Comparison of ENCODE assay signal across 19 cellular contexts in the genomic region with DNA sequence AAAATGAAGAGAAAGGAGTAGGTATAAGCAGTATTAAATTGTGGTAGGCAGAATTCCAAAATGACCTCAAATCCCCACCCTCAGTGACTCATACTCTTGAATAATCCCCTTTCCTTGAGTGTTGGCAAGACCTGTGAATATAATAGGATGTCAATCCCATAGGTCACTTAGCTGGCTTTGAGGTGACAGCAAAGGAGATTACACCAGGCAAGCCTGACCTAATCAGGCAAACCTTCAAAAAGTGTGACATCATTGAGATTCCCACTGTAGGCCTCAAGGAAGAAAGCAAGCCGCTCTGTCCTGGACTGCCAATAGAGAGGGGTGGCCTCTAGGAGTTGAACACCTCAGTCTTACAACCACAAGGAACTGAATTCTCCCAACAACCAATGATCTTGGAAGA.
DNase-seq lines count a peak whose midpoint lies in the region; ATAC-seq and TF ChIP-seq lines count a peak whose summit lies in the region.
"Had no signal": no experiment of that assay in that cellular context is flagged by ENCODE, and none has a peak within 500 bp of the region (broad histone marks: within the 10 kb centered on the region; RNA-seq: fewer than 3 reads in every experiment).

No MANE protein-coding gene starts in this region.

- H2AFZ ChIP-seq in neural progenitor cell (replicated peaks): no peak overlapping the region

- no peaks in the 10 kb centered on the region for H3K9me3 ChIP-seq in WERI-Rb-1 (ENCODE audit: severe bottlenecking)
- H3K9me3 ChIP-seq in neural progenitor cell (ENCODE audit: low read depth): no peaks in the 10 kb centered on the region
- H3K9me3 ChIP-seq: BLaER1 treated with 17β-estradiol and CSF1 and Interleukin-3, amounts not matched to agents 10 nM and 100 nM had no signal

- H3K27me3 ChIP-seq in WERI-Rb-1 (ENCODE audit: insufficient read depth, low read depth, severe bottlenecking): no peaks in the 10 kb centered on the region
- no peaks in the 10 kb centered on the region for H3K27me3 ChIP-seq in neural progenitor cell
- H3K27me3 ChIP-seq: BLaER1 treated with 17β-estradiol and CSF1 and Interleukin-3, amounts not matched to agents 10 nM and 100 nM had no signal

- no peak for ATAC-seq in GM21526 (IDR thresholded peaks at IDR 0.05; ENCODE audit: low FRiP score, unreplicated experiment)
- no peak for ATAC-seq in left cardiac atrium
- ATAC-seq: CD8-positive, alpha-beta T cell; HCT116; K562 had no signal

- CTCF ChIA-PET in activated naive CD4-positive, alpha-beta T cell treated with anti-CD3 and anti-CD28 coated beads, Interleukin-2, amount 10 ng/mL, durations not matched to agents 7 days and 5 days (lab: Charles Lee): no interaction called here

- H3K36me3 Mint-ChIP-seq in neural progenitor cell: no peaks in the 10 kb centered on the region
- H3K36me3 Mint-ChIP-seq in activated naive CD4-positive, alpha-beta T cell treated with anti-CD3 and anti-CD28 coated beads, Interleukin-2, amount 10 ng/mL, durations not matched to agents 7 days and 5 days: no peaks in the 10 kb centered on the region
- H3K36me3 Mint-ChIP-seq: CD8-positive, alpha-beta T cell had no signal

- no peak overlapping the region for H3K27ac Mint-ChIP-seq in neural progenitor cell
- no peak overlapping the region for H3K27ac Mint-ChIP-seq in activated naive CD4-positive, alpha-beta T cell treated with anti-CD3 and anti-CD28 coated beads, Interleukin-2, amount 10 ng/mL, durations not matched to agents 7 days and 5 days
- H3K27ac Mint-ChIP-seq: B cell; CD8-positive, alpha-beta T cell; HFFc6 had no signal

- TF ChIP-seq CTCF in WERI-Rb-1 (IDR thresholded peaks at IDR 0.05; ENCODE audit: low read depth, low read length) (no peak), neural progenitor cell (IDR thresholded peaks at IDR 0.05) (no peak)

- peak overlapping the region; percentile 34 for H3K4me3 Mint-ChIP-seq in neural progenitor cell
- H3K4me3 Mint-ChIP-seq in activated naive CD4-positive, alpha-beta T cell treated with anti-CD3 and anti-CD28 coated beads, Interleukin-2, amount 10 ng/mL, durations not matched to agents 7 days and 5 days: no peak overlapping the region
- H3K4me3 Mint-ChIP-seq: B cell; CD8-positive, alpha-beta T cell; HFFc6 had no signal

- H3K9me3 Mint-ChIP-seq in neural progenitor cell: no peaks in the 10 kb centered on the region
- H3K9me3 Mint-ChIP-seq in activated naive CD4-positive, alpha-beta T cell treated with anti-CD3 and anti-CD28 coated beads, Interleukin-2, amount 10 ng/mL, durations not matched to agents 7 days and 5 days: peaks cover 33% of the 10 kb centered on the region

- intact Hi-C loops in left cardiac atrium (cut with DNase I): no loop called here

- no peak overlapping the region for H3K9ac ChIP-seq in neural progenitor cell
- H3K9ac ChIP-seq: BLaER1 treated with 17β-estradiol and CSF1 and Interleukin-3, amounts not matched to agents 10 nM and 100 nM had no signal

- H3F3A ChIP-seq in neural progenitor cell (ENCODE audit: low read depth): peaks cover 2% of the 10 kb centered on the region

- no peaks in the 10 kb centered on the region for H3K4me1 ChIP-seq in neural progenitor cell
- H3K4me1 ChIP-seq: BLaER1 treated with 17β-estradiol and CSF1 and Interleukin-3, amounts not matched to agents 10 nM and 100 nM had no signal

- no peaks in the 10 kb centered on the region for H3K79me2 ChIP-seq in neural progenitor cell (ENCODE audit: low read depth)

- DNase-seq in Daoy (ENCODE audit: low read depth): peak; percentile 9
- peak; percentile 80 for DNase-seq in NCI-H82 (lab: John Stamatoyannopoulos, UW)
- DNase-seq in WERI-Rb-1: peak; percentile 29
- no peak for DNase-seq in neural progenitor cell (ENCODE audit: low spot score)
- DNase-seq in activated naive CD4-positive, alpha-beta T cell treated with anti-CD3 and anti-CD28 coated beads, Interleukin-2, amount 10 ng/mL, durations not matched to agents 7 days and 5 days: no peak
- no peak for DNase-seq in left cardiac atrium
- DNase-seq: CD8-positive, alpha-beta T cell; DMS 273 treated with DMSO at 0.1 percent for 48 hours; DMS53; DND-41; GOT3; H7; HFFc6; IMR-90 had no signal

- no peaks in the 10 kb centered on the region for H3K27me3 Mint-ChIP-seq in neural progenitor cell (ENCODE audit: insufficient read depth, low read depth)
- H3K27me3 Mint-ChIP-seq in activated naive CD4-positive, alpha-beta T cell treated with anti-CD3 and anti-CD28 coated beads, Interleukin-2, amount 10 ng/mL, durations not matched to agents 7 days and 5 days: no peaks in the 10 kb centered on the region
- H3K27me3 Mint-ChIP-seq: B cell had no signal

- H3K4me3 ChIP-seq in WERI-Rb-1 (ENCODE audit: low read depth, low read length) (no peak overlapping the region), neural progenitor cell (no peak overlapping the region)
- H3K4me3 ChIP-seq: BLaER1 treated with 17β-estradiol and CSF1 and Interleukin-3, amounts not matched to agents 10 nM and 100 nM; K562 had no signal

- no peak overlapping the region for H3K27ac ChIP-seq in WERI-Rb-1
- no peak overlapping the region for H3K27ac ChIP-seq in neural progenitor cell
- H3K27ac ChIP-seq: BLaER1 treated with 17β-estradiol and CSF1 and Interleukin-3, amounts not matched to agents 10 nM and 100 nM had no signal

- no peaks in the 10 kb centered on the region for H4K20me1 ChIP-seq in neural progenitor cell (ENCODE audit: low read depth)
- H4K20me1 ChIP-seq: BLaER1 treated with 17β-estradiol and CSF1 and Interleukin-3, amounts not matched to agents 10 nM and 100 nM had no signal

- no peak overlapping the region for H3K4me2 ChIP-seq in neural progenitor cell
- H3K4me2 ChIP-seq: BLaER1 treated with 17β-estradiol and CSF1 and Interleukin-3, amounts not matched to agents 10 nM and 100 nM had no signal

- no peaks in the 10 kb centered on the region for H3K4me1 Mint-ChIP-seq in neural progenitor cell
- H3K4me1 Mint-ChIP-seq in activated naive CD4-positive, alpha-beta T cell treated with anti-CD3 and anti-CD28 coated beads, Interleukin-2, amount 10 ng/mL, durations not matched to agents 7 days and 5 days: no peaks in the 10 kb centered on the region
- H3K4me1 Mint-ChIP-seq: B cell had no signal

- no peaks in the 10 kb centered on the region for H3K36me3 ChIP-seq in WERI-Rb-1
- H3K36me3 ChIP-seq in neural progenitor cell: no peaks in the 10 kb centered on the region
- H3K36me3 ChIP-seq: BLaER1 treated with 17β-estradiol and CSF1 and Interleukin-3, amounts not matched to agents 10 nM and 100 nM had no signal

Comparison
In these comparisons a context has a peak if more than half of its experiments do, and no peak if none do; other contexts are left out.
1. DNase-seq: peak in Daoy (single experiment), NCI-H82 (single experiment) and WERI-Rb-1 (single experiment); none in neural progenitor cell (single experiment), activated naive CD4-positive, alpha-beta T cell treated with anti-CD3 and anti-CD28 coated beads, Interleukin-2, amount 10 ng/mL, durations not matched to agents 7 days and 5 days (single experiment) and left cardiac atrium (single experiment).